ENCODE assay signal across 1 cellular context in the genomic region with DNA sequence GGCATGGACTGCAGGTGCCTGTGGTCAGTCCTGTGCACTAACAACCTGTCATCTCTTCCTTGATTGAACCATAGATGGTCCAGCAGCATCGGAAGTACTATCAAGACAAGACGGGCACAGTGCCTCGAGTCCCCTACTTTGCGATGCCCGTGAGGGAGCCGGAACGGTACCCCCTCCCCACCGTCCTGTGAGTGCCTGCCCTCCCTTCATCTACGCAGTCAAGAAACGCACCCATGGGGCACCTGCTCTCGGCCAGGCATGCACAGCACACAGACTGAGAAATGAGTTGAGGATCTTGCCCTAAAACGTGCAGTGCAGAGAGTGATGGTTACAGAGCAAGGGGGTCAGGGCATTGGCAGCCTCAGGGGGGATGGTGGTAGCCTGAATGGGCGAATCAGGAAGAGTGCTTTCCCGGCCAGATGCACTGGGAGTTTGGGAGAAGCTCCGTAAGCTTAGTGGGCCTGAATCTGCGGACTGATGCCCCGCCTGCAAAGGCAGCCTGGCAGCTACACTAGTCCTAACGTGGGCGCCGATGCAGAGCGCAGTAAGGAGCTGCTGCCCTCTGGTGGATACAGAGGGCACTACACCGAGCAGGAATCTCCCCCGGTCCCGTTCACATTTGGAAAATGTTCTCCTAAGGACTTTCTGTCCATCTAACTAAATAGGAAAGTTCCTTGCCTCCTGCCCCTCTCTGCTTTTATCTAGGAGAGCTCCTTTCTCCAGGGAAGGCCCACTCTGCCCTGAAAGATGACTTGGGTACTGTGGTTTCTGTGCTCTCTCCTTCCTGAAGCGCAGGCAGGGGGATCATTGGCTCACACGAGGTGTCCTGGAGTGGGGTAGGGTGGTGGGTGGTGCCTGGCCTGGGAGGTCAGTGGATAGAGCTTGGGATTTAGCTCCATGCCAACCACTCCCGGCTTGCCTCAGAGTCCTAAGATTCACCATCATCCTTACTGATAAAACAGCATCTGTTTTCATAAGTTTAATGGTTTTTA.
TF ChIP-seq lines count a peak whose summit lies in the region.

No MANE protein-coding gene starts in this region.

TF ChIP-seq in neural cell, 6 proteins besides CTCF, POLR2A, EP300 and RAD21 (continued from another document):
- TF ChIP-seq, protein P1, sequence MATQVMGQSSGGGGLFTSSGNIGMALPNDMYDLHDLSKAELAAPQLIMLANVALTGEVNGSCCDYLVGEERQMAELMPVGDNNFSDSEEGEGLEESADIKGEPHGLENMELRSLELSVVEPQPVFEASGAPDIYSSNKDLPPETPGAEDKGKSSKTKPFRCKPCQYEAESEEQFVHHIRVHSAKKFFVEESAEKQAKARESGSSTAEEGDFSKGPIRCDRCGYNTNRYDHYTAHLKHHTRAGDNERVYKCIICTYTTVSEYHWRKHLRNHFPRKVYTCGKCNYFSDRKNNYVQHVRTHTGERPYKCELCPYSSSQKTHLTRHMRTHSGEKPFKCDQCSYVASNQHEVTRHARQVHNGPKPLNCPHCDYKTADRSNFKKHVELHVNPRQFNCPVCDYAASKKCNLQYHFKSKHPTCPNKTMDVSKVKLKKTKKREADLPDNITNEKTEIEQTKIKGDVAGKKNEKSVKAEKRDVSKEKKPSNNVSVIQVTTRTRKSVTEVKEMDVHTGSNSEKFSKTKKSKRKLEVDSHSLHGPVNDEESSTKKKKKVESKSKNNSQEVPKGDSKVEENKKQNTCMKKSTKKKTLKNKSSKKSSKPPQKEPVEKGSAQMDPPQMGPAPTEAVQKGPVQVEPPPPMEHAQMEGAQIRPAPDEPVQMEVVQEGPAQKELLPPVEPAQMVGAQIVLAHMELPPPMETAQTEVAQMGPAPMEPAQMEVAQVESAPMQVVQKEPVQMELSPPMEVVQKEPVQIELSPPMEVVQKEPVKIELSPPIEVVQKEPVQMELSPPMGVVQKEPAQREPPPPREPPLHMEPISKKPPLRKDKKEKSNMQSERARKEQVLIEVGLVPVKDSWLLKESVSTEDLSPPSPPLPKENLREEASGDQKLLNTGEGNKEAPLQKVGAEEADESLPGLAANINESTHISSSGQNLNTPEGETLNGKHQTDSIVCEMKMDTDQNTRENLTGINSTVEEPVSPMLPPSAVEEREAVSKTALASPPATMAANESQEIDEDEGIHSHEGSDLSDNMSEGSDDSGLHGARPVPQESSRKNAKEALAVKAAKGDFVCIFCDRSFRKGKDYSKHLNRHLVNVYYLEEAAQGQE (IDR thresholded peaks at IDR 0.05; ENCODE audit: borderline replicate concordance), result no peak
- TF ChIP-seq POLR2AphosphoS5 (IDR thresholded peaks at IDR 0.05) (no peak), SMC3 (conservative IDR thresholded peaks at IDR 0.05; ENCODE audit: poor library complexity) (peak; percentile 94), EZH2 (IDR thresholded peaks at IDR 0.05; ENCODE audit: borderline replicate concordance, insufficient read depth, low read length, poor library complexity, severe bottlenecking) (no peak)
